Comparison of ENCODE assay signal across 2 cellular contexts in the genomic region with DNA sequence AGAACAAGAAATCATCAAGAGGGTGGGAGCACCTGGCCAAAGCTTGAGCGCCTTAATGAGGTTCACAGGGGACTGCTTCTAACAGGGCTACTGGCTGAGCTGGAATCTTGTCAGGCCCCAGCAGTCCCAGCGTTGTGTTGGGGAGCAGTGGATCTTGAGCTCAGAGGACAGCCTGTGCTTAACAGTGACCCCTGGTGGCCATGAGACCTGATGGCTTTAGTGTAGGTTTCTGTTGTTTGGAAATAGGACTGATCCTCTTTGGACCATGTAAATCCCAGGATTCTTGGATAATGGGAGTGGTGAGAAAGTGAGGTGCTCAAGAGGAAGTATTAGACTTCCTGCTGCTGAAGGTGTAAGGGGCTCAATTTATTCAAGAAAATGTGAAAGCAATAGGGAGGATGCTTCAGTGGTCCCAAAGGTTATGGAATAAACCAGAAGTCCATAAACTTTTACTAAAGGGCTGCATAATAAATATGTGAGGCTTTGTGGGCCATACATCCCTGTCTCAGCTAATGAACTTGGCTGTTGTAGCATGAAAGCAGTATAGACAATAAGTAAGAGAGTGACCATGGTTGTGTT.
TF ChIP-seq lines count a peak whose summit lies in the region.

No MANE protein-coding gene starts in this region.

TF ChIP-seq in Ishikawa, 13 proteins besides CTCF, POLR2A, EP300 and RAD21:
- TF ChIP-seq, protein P1, sequence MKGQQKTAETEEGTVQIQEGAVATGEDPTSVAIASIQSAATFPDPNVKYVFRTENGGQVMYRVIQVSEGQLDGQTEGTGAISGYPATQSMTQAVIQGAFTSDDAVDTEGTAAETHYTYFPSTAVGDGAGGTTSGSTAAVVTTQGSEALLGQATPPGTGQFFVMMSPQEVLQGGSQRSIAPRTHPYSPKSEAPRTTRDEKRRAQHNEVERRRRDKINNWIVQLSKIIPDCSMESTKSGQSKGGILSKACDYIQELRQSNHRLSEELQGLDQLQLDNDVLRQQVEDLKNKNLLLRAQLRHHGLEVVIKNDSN (IDR thresholded peaks at IDR 0.05), result no peak

TF ChIP-seq in H1, 55 proteins besides CTCF, POLR2A, EP300 and RAD21 (continued from another document):
- TF ChIP-seq EZH2 (IDR thresholded peaks at IDR 0.05; ENCODE audit: low read depth, low read length, severe bottlenecking), result no peak
- TF ChIP-seq CREB1 (IDR thresholded peaks at IDR 0.05), result no peak
TF ChIP-seq in H1: peak in this region for 0.
